ENCODE assay signal across 1 cellular context in the genomic region with DNA sequence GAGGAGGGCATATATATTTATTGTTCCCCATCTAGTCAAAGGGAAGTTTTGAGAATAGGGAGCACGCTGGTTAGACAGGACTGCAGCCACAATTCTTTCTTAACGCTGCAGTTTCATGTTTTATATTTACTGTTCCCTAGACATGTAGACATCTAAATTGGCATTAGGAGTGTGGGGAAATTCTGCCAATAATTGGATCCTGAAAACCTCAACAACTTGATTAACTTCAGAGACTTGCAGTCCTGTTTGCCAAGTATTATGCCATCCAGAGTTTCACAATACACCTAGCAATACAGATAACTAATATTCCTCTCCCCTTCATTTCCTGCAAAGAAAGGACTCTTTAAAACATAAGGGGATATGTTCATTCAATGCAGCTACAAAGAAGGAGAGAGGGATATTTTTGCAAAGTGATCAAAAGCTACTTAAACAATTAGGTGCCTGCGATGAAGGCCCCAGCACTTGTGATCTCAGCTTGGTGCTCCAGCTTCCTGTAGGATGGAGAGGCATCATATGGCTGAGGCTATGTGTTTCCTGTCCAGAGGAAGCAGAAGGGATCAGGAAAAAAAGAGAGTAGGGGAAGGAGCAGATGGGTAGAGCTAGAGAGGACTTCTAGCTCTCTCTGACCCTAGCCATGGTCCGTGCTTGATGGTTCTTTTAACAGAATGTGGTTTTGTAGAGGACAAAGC.
TF ChIP-seq lines count a peak whose summit lies in the region.

No MANE protein-coding gene starts in this region.

TF ChIP-seq in endothelial cell of umbilical vein, 7 proteins besides CTCF, POLR2A, EP300 and RAD21:
- TF ChIP-seq, protein P1, sequence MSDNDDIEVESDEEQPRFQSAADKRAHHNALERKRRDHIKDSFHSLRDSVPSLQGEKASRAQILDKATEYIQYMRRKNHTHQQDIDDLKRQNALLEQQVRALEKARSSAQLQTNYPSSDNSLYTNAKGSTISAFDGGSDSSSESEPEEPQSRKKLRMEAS (IDR thresholded peaks at IDR 0.05; ENCODE audit: insufficient read depth, insufficient read length), result no peak
- TF ChIP-seq JUN (IDR thresholded peaks at IDR 0.05; ENCODE audit: borderline replicate concordance, insufficient read depth, insufficient read length, low read depth) (no peak), MYC (IDR thresholded peaks at IDR 0.05; ENCODE audit: low read depth, low read length) (no peak), GATA2 (IDR thresholded peaks at IDR 0.05; ENCODE audit: insufficient read depth, insufficient read length, low read depth, low read length) (no peak), POLR2AphosphoS5 (IDR thresholded peaks at IDR 0.05; ENCODE audit: insufficient read depth, low read depth, low read length) (no peak), FOS (IDR thresholded peaks at IDR 0.05; ENCODE audit: borderline replicate concordance, insufficient read depth, low read length) (no peak), EZH2 (IDR thresholded peaks at IDR 0.05; ENCODE audit: borderline replicate concordance, low read depth, low read length, severe bottlenecking) (no peak)
